Comparison of ENCODE assay signal across 18 cellular contexts in the genomic region with DNA sequence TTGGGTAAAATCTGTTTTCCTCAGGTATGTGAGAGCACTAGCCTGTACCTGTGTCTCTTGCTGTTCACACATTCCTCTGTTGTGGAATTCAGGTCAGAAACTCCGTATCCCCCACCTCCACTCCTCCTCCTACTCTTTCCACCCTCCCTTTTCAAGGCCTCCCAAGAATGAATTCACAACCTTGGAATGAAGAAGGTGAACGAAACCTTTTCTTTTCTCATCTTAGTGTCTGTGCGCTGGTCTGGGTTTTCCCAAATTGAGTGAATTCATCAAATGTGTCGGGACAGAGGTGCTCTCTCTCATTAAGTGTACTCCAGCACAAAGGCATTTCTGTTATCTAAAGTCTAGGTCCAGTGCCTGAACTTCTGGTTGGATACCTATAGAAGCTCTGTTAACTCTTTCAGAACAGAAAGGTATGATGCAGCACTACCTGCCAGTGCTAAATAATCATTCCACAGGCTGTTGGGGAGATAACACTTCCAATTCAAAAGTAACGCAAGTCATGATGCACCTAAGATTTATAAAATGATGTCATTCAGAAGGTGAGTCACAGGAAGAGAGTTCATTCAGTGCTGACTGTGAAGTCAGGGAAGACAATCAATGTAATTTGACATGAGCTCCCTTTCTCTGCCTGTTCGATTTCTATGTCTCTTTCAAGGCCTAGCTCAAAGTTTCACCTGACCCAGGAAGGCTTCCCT. TPM values are rescaled to one million over a fixed set of nuclear protein-coding genes. Genes with fewer than 3 reads are reported as not detected.
DNase-seq lines count a peak whose midpoint lies in the region; ATAC-seq, FAIRE-seq and TF ChIP-seq lines count a peak whose summit lies in the region.
"Had no signal": no experiment of that assay in that cellular context is flagged by ENCODE, and none has a peak within 500 bp of the region (broad histone marks: within the 10 kb centered on the region; RNA-seq: fewer than 3 reads in every experiment).

No MANE protein-coding gene starts in this region.

- H3K9me3 ChIP-seq in Caco-2, result no peaks in the 10 kb centered on the region
- peaks cover 7% of the 10 kb centered on the region for H3K9me3 ChIP-seq in HUES48 (ENCODE audit: control insufficient read depth, insufficient read depth, low read length)
- no peaks in the 10 kb centered on the region for H3K9me3 ChIP-seq in A673 (ENCODE audit: low read depth, low read length, poor library complexity, severe bottlenecking)
- H3K9me3 ChIP-seq: tibial artery had no signal

- H3K27me3 ChIP-seq in Caco-2 (replicated peaks; ENCODE audit: control insufficient read depth, insufficient read depth, low read length) (no peaks in the 10 kb centered on the region), HUES48 (ENCODE audit: control insufficient read depth, insufficient read depth, low read length) (0 out of 2 replicates have a peak, but pooled peaks cover 5% of the 10 kb centered on the region), bronchial epithelial cell (ENCODE audit: control insufficient read depth, insufficient read depth, low read length) (no peaks in the 10 kb centered on the region), A673 (replicated peaks; ENCODE audit: insufficient read depth, low read depth, low read length, poor library complexity) (peaks cover 19% of the 10 kb centered on the region)
- H3K27me3 ChIP-seq: tibial artery had no signal

- POLR2A ChIA-PET in Caco-2 (lab: Charles Lee), result interaction anchor here (0.7 kb wide), 1 partner anchor 43 kb away, joined by 3 read pairs; a partner anchor contains a TSS
- POLR2A ChIA-PET in A673 (lab: Charles Lee; ENCODE audit: low non-redundant PET), result no interaction called here

- FAIRE-seq in bronchial epithelial cell (lab: Jason Lieb, UNC), result peak; percentile 93
- FAIRE-seq in GM19239 (lab: Jason Lieb, UNC), result no peak

- intact Hi-C loops in Caco-2 (cut with micrococcal nuclease; ENCODE audit: unreplicated experiment) (loop anchor here (1.0 to 5.0 kb wide), 3 partner anchors 16 to 87 kb away; a partner anchor contains a TSS), A673 (cut with micrococcal nuclease; ENCODE audit: unreplicated experiment) (no loop called here)

- no TSS peak for BruUV-seq in Caco-2 (replicated peaks; lab: Mats Ljungman, UMichigan)
- BruUV-seq in A673 (replicated peaks; lab: Mats Ljungman, UMichigan), result no TSS peak

- no peaks in the 10 kb centered on the region for H3K36me3 Mint-ChIP-seq in Caco-2 (ENCODE audit: insufficient read depth, unreplicated experiment)
- H3K36me3 Mint-ChIP-seq: immature natural killer cell had no signal

- H3K4me3 ChIP-seq in Caco-2 (ENCODE audit: low read depth, low read length) (peak overlapping the region; percentile 36), HUES48 (ENCODE audit: low read depth, low read length) (peak overlapping the region; percentile 38; the same call in 1 of the 2 replicates), bronchial epithelial cell (ENCODE audit: low read depth, low read length) (no peak overlapping the region), A673 (ENCODE audit: low read depth, low read length, poor library complexity, severe bottlenecking) (no peak overlapping the region)
- H3K4me3 ChIP-seq: coronary artery, tibial artery had no signal

- DNase-seq in Caco-2, result peak; percentile 50 to 57
- peak; percentile 88 for DNase-seq in bronchial epithelial cell (ENCODE audit: low read depth)
- peak; percentile 89 for DNase-seq in islet precursor cell
- no peak for DNase-seq in GM19239 (ENCODE audit: insufficient read length, low spot score)
- no peak for DNase-seq in A673 (ENCODE audit: low spot score)
- DNase-seq: activated CD4-positive, alpha-beta T cell treated with anti-CD3 and anti-CD28 coated beads, Interleukin-2, amount 10 ng/mL, durations not matched to agents 24 days and 14 days; activated T-cell treated with anti-CD3 and anti-CD28 coated beads, Interleukin-2, amount 50 U/mL, for 24 hours; immature natural killer cell; NCI-H1105; NCI-H510A; stimulated activated CD8-positive, alpha-beta memory T cell treated with anti-CD3 and anti-CD28 coated beads, Interleukin-4, amount 100 ng/mL, for 48 hours; tibial artery had no signal

- H3K4me1 Mint-ChIP-seq in Caco-2 (ENCODE audit: low read depth, unreplicated experiment), result peaks cover 28% of the 10 kb centered on the region
- H3K4me1 Mint-ChIP-seq: activated CD4-positive, alpha-beta T cell treated with anti-CD3 and anti-CD28 coated beads, Interleukin-2, amount 10 ng/mL, durations not matched to agents 24 days and 14 days; immature natural killer cell had no signal

- CTCF ChIA-PET in Caco-2 (lab: Charles Lee), result no interaction called here
- CTCF ChIA-PET in A673 (lab: Charles Lee), result no interaction called here

- peak overlapping the region; percentile 80 for H3K27ac ChIP-seq in HUES48 (ENCODE audit: low read depth, low read length)
- H3K27ac ChIP-seq in A673 (ENCODE audit: low read depth, low read length, poor library complexity, severe bottlenecking), result no peak overlapping the region
- H3K27ac ChIP-seq: coronary artery, tibial artery had no signal

- H3K9ac ChIP-seq in HUES48 (ENCODE audit: low read depth, low read length), result peak overlapping the region; percentile 35; the same call in 1 of the 2 replicates

- H3K27ac Mint-ChIP-seq in Caco-2 (ENCODE audit: unreplicated experiment), result peak overlapping the region; percentile 72
- H3K27ac Mint-ChIP-seq: activated CD4-positive, alpha-beta T cell treated with anti-CD3 and anti-CD28 coated beads, Interleukin-2, amount 10 ng/mL, durations not matched to agents 24 days and 14 days; activated T-cell treated with anti-CD3 and anti-CD28 coated beads, Interleukin-2, amount 50 U/mL, for 24 hours; immature natural killer cell; T-helper 1 cell treated with Interleukin-12 subunit alpha and Interleukin-12 subunit beta and Interleukin-4 antibody, amounts not matched to agents 30 μg/mL and 1 μg/mL, for 36 hours had no signal

- ATAC-seq in HG02763 (IDR thresholded peaks at IDR 0.05; ENCODE audit: unreplicated experiment) (no peak), HG03095 (IDR thresholded peaks at IDR 0.05; ENCODE audit: unreplicated experiment) (no peak)
- ATAC-seq: Panc1 had no signal

- no peak for TF ChIP-seq CTCF in Caco-2 (IDR thresholded peaks at IDR 0.05; ENCODE audit: insufficient read depth in 1 of 2, low read depth in 1 of 2, low read length in 1 of 2, severe bottlenecking in 1 of 2, unreplicated experiment in 1 of 2)
- TF ChIP-seq CTCF in bronchial epithelial cell (IDR thresholded peaks at IDR 0.05; ENCODE audit: insufficient read depth, low read length, severe bottlenecking), result no peak
- no peak for TF ChIP-seq CTCF in A673 (conservative IDR thresholded peaks at IDR 0.05; ENCODE audit: low read depth, low read length)

- peak overlapping the region; percentile 71 for H3K4me3 Mint-ChIP-seq in Caco-2 (ENCODE audit: unreplicated experiment)
- H3K4me3 Mint-ChIP-seq: activated CD4-positive, alpha-beta T cell treated with anti-CD3 and anti-CD28 coated beads, Interleukin-2, amount 10 ng/mL, durations not matched to agents 24 days and 14 days; activated T-cell treated with anti-CD3 and anti-CD28 coated beads, Interleukin-2, amount 50 U/mL, for 24 hours; immature natural killer cell; T-helper 1 cell treated with Interleukin-12 subunit alpha and Interleukin-12 subunit beta and Interleukin-4 antibody, amounts not matched to agents 30 μg/mL and 1 μg/mL, for 36 hours had no signal

- peaks cover 35% of the 10 kb centered on the region for H3K4me1 ChIP-seq in Caco-2
- peaks cover 43% of the 10 kb centered on the region for H3K4me1 ChIP-seq in HUES48 (ENCODE audit: control insufficient read depth, insufficient read depth, low read length)
- no peaks in the 10 kb centered on the region for H3K4me1 ChIP-seq in A673 (ENCODE audit: insufficient read depth, low read length, poor library complexity, severe bottlenecking)

- no peaks in the 10 kb centered on the region for H3K27me3 Mint-ChIP-seq in Caco-2 (ENCODE audit: insufficient read depth, unreplicated experiment)
- H3K27me3 Mint-ChIP-seq: activated CD4-positive, alpha-beta T cell treated with anti-CD3 and anti-CD28 coated beads, Interleukin-2, amount 10 ng/mL, durations not matched to agents 24 days and 14 days had no signal

- no peaks in the 10 kb centered on the region for H3K36me3 ChIP-seq in Caco-2 (ENCODE audit: control insufficient read depth, insufficient read depth, low read length)
- H3K36me3 ChIP-seq in HUES48 (ENCODE audit: control insufficient read depth, insufficient read depth, low read length), result no peaks in the 10 kb centered on the region
- H3K36me3 ChIP-seq in bronchial epithelial cell (ENCODE audit: control insufficient read depth, insufficient read depth, low read length), result no peaks in the 10 kb centered on the region
- H3K36me3 ChIP-seq in A673 (ENCODE audit: insufficient read depth, low read length, poor library complexity, severe bottlenecking), result no peaks in the 10 kb centered on the region
- H3K36me3 ChIP-seq: tibial artery had no signal

- no peaks in the 10 kb centered on the region for H3K9me3 Mint-ChIP-seq in Caco-2 (ENCODE audit: unreplicated experiment)
- H3K9me3 Mint-ChIP-seq: activated CD4-positive, alpha-beta T cell treated with anti-CD3 and anti-CD28 coated beads, Interleukin-2, amount 10 ng/mL, durations not matched to agents 24 days and 14 days; immature natural killer cell; T-helper 1 cell treated with Interleukin-12 subunit alpha and Interleukin-12 subunit beta and Interleukin-4 antibody, amounts not matched to agents 30 μg/mL and 1 μg/mL, for 36 hours had no signal

RNA-seq across cellular contexts. Expression of a gene that starts 41.9 kb away (rescaled TPM):
- total RNA-seq in Caco-2 (2022) (15.9 and 16.0 TPM in 2 replicates), bronchial epithelial cell (21.1 and 23.4 TPM in 2 replicates), A673 (2021) (not detected in 2 replicates)
- total RNA-seq: activated CD4-positive, alpha-beta T cell treated with anti-CD3 and anti-CD28 coated beads, Interleukin-2, amount 10 ng/mL, durations not matched to agents 24 days and 14 days had no signal

RNA-seq across cellular contexts. Expression of a gene that starts 43.3 kb away (rescaled TPM):
- total RNA-seq in Caco-2 (2022) (48.1 and 49.8 TPM in 2 replicates), bronchial epithelial cell (48.4 and 63.1 TPM in 2 replicates), A673 (2021) (0.60 and 0.96 TPM in 2 replicates)
- total RNA-seq: activated CD4-positive, alpha-beta T cell treated with anti-CD3 and anti-CD28 coated beads, Interleukin-2, amount 10 ng/mL, durations not matched to agents 24 days and 14 days had no signal

Comparison
In these comparisons a context has a peak if more than half of its experiments do, and no peak if none do; other contexts are left out.
1. DNase-seq: peak in Caco-2 (2 of 2), bronchial epithelial cell (single experiment) and islet precursor cell (single experiment); none in GM19239 (single experiment) and A673 (single experiment).
2. H3K4me3 ChIP-seq: peak in Caco-2 (single experiment) and HUES48 (single experiment); none in bronchial epithelial cell (single experiment) and A673 (single experiment).
3. RNA of a gene that starts 41.9 kb away (total RNA-seq): 21.1 to 23.4 TPM in bronchial epithelial cell and 15.9 to 16.0 TPM in Caco-2; not detected in A673; every median in the first group is over 10 times any median in the second.
4. RNA of a gene that starts 43.3 kb away (total RNA-seq): 48.4 to 63.1 TPM in bronchial epithelial cell and 48.1 to 49.8 TPM in Caco-2; 0.60 to 0.96 TPM in A673; every median in the first group is over 10 times any median in the second.